ENCODE assay signal across 8 cellular contexts in genomic region chr19:46599716-46600392, GRCh38. TPM values are rescaled to one million over a fixed set of nuclear protein-coding genes. Genes with fewer than 3 reads are reported as not detected.
DNase-seq lines count a peak whose midpoint lies in the region; ATAC-seq lines count a peak whose summit lies in the region.

No MANE protein-coding gene starts in this region.

- peaks cover 16 to 17% of the 10 kb centered on the region in 2 donors for H3K36me3 Mint-ChIP-seq in activated T-cell treated with anti-CD3 and anti-CD28 coated beads, Interleukin-2, amount 50 U/mL, for 72 hours (ENCODE audit: insufficient read depth in 2 of 2)
- H3K36me3 Mint-ChIP-seq in stimulated activated memory B cell treated with anti-CD40 and anti-IgM and Interleukin-4, amounts not matched to agents 10 μg/mL and 1 μg/mL and 100 μg/mL, for 72 hours, result peaks cover 21% of the 10 kb centered on the region

- H3K9me3 Mint-ChIP-seq in activated T-cell treated with anti-CD3 and anti-CD28 coated beads, Interleukin-2, amount 50 U/mL, for 72 hours, result peaks cover 0 to 3% of the 10 kb centered on the region in 2 donors
- H3K9me3 Mint-ChIP-seq in stimulated activated memory B cell treated with anti-CD40 and anti-IgM and Interleukin-4, amounts not matched to agents 10 μg/mL and 1 μg/mL and 100 μg/mL, for 72 hours, result peaks cover 9% of the 10 kb centered on the region

- ATAC-seq in activated T-cell treated with anti-CD3 and anti-CD28 coated beads, Interleukin-2, amount 50 U/mL, for 72 hours (replicated peaks in 1 of 2), result no peak
- no peak for ATAC-seq in stimulated activated memory B cell treated with anti-CD40 and anti-IgM and Interleukin-4, amounts not matched to agents 10 μg/mL and 1 μg/mL and 100 μg/mL, for 72 hours

- DNase-seq in HT1080 (ENCODE audit: low read depth) (peak; percentile 14), iPS DF 19.7 (ENCODE audit: low read depth, low spot score) (peak; percentile 48), kidney tubule cell (ENCODE audit: low spot score) (no peak), NCI-H1436 (lab: John Stamatoyannopoulos, UW) (no peak), hypothalamus (lab: John Stamatoyannopoulos, UW) (no peak), HCEC 1CT (no peak)
- no peak for DNase-seq in activated T-cell treated with anti-CD3 and anti-CD28 coated beads, Interleukin-2, amount 50 U/mL, for 72 hours

- H3K4me3 Mint-ChIP-seq in activated T-cell treated with anti-CD3 and anti-CD28 coated beads, Interleukin-2, amount 50 U/mL, for 72 hours, result peak overlapping the region; percentile 99
- H3K4me3 Mint-ChIP-seq in stimulated activated memory B cell treated with anti-CD40 and anti-IgM and Interleukin-4, amounts not matched to agents 10 μg/mL and 1 μg/mL and 100 μg/mL, for 72 hours, result peak overlapping the region; percentile 92

- H3K4me1 Mint-ChIP-seq in activated T-cell treated with anti-CD3 and anti-CD28 coated beads, Interleukin-2, amount 50 U/mL, for 72 hours (ENCODE audit: low read depth), result peaks cover 42% of the 10 kb centered on the region
- H3K4me1 Mint-ChIP-seq in stimulated activated memory B cell treated with anti-CD40 and anti-IgM and Interleukin-4, amounts not matched to agents 10 μg/mL and 1 μg/mL and 100 μg/mL, for 72 hours, result peaks cover 33% of the 10 kb centered on the region

- no peaks in the 10 kb centered on the region for H3K27me3 Mint-ChIP-seq in activated T-cell treated with anti-CD3 and anti-CD28 coated beads, Interleukin-2, amount 50 U/mL, for 72 hours (ENCODE audit: low read depth)
- H3K27me3 Mint-ChIP-seq in stimulated activated memory B cell treated with anti-CD40 and anti-IgM and Interleukin-4, amounts not matched to agents 10 μg/mL and 1 μg/mL and 100 μg/mL, for 72 hours, result no peaks in the 10 kb centered on the region

- peak overlapping the region; percentile 95 for H3K27ac Mint-ChIP-seq in activated T-cell treated with anti-CD3 and anti-CD28 coated beads, Interleukin-2, amount 50 U/mL, for 72 hours
- peak overlapping the region; percentile 100 for H3K27ac Mint-ChIP-seq in stimulated activated memory B cell treated with anti-CD40 and anti-IgM and Interleukin-4, amounts not matched to agents 10 μg/mL and 1 μg/mL and 100 μg/mL, for 72 hours

RNA-seq across cellular contexts. Expression of gene CALM3, which starts 1.3 kb away (rescaled TPM):
- 173 and 213 TPM in 2 replicates for total RNA-seq in HT1080 (2014; rRNA removed; shearing (Covaris generic))
- polyA plus RNA-seq in HT1080 (2015; cell fraction: cytosol; rRNA removed), result 357 and 402 TPM in 2 replicates
- polyA plus RNA-seq in HT1080 (2015; cell fraction: nucleus; rRNA removed), result 151 and 167 TPM in 2 replicates
- total RNA-seq in activated T-cell treated with anti-CD3 and anti-CD28 coated beads, Interleukin-2, amount 50 U/mL, for 72 hours, result 100 to 1,000 TPM; 292 to 300 TPM

RNA-seq across cellular contexts. Expression of gene PTGIR, which starts 25.0 kb away (rescaled TPM):
- 1.7 and 1.8 TPM in 2 replicates for total RNA-seq in HT1080 (2014; rRNA removed; shearing (Covaris generic))
- 1.8 and 1.9 TPM in 2 replicates for polyA plus RNA-seq in HT1080 (2015; cell fraction: cytosol; rRNA removed)
- polyA plus RNA-seq in HT1080 (2015; cell fraction: nucleus; rRNA removed), result 5.1 and 7.7 TPM in 2 replicates
- 10 to 100 TPM; 32.4 to 47.1 TPM for total RNA-seq in activated T-cell treated with anti-CD3 and anti-CD28 coated beads, Interleukin-2, amount 50 U/mL, for 72 hours

RNA-seq across cellular contexts. Expression of gene GNG8, which starts 36.1 kb away (rescaled TPM):
- total RNA-seq in HT1080 (2014; rRNA removed; shearing (Covaris generic)), result not detected in 2 replicates
- not detected in 2 replicates for polyA plus RNA-seq in HT1080 (2015; cell fraction: cytosol; rRNA removed)
- polyA plus RNA-seq in HT1080 (2015; cell fraction: nucleus; rRNA removed), result not detected in 2 replicates
- 10 to 100 TPM; 24.8 to 29.5 TPM for total RNA-seq in activated T-cell treated with anti-CD3 and anti-CD28 coated beads, Interleukin-2, amount 50 U/mL, for 72 hours

Comparison
In these comparisons a context has a peak if more than half of its experiments do, and no peak if none do; other contexts are left out.
1. DNase-seq: peak in HT1080 (single experiment) and iPS DF 19.7 (single experiment); none in activated T-cell treated with anti-CD3 and anti-CD28 coated beads, Interleukin-2, amount 50 U/mL, for 72 hours (0 of 2), kidney tubule cell (single experiment), NCI-H1436 (single experiment), hypothalamus (0 of 51) and HCEC 1CT (single experiment).
2. RNA of gene PTGIR, which starts 25.0 kb away (total RNA-seq): 32.4 to 47.1 TPM in activated T-cell treated with anti-CD3 and anti-CD28 coated beads, Interleukin-2, amount 50 U/mL, for 72 hours; 1.7 to 1.8 TPM in HT1080; every median in the first group is over 10 times any median in the second.
3. RNA of gene GNG8, which starts 36.1 kb away (total RNA-seq): 24.8 to 29.5 TPM in activated T-cell treated with anti-CD3 and anti-CD28 coated beads, Interleukin-2, amount 50 U/mL, for 72 hours; not detected in HT1080; every median in the first group is over 10 times any median in the second.